Comparison of ENCODE assay signal across 18 cellular contexts in genomic region chr6:21180155-21180554, GRCh38.
A peak's percentile ranks its signal among the peaks of the same experiment; 100 is the strongest.
DNase-seq lines count a peak whose midpoint lies in the region; ATAC-seq lines count a peak whose summit lies in the region.
"Had no signal": no experiment of that assay in that cellular context is flagged by ENCODE, and none has a peak within 500 bp of the region (broad histone marks: within the 10 kb centered on the region; RNA-seq: fewer than 3 reads in every experiment).

No MANE protein-coding gene starts in this region.

- no peaks in the 10 kb centered on the region for H3K27me3 ChIP-seq in CD8-positive, alpha-beta memory T cell (ENCODE audit: insufficient read depth, low read length, poor library complexity, severe bottlenecking)
- H3K27me3 ChIP-seq: neural progenitor cell had no signal

- H3K4me3 ChIP-seq in CD8-positive, alpha-beta memory T cell (ENCODE audit: low read length) = no peak overlapping the region
- H3K4me3 ChIP-seq: lower lobe of right lung, neural progenitor cell, PC-9 had no signal

- H3K27me3 Mint-ChIP-seq in activated T-helper 2 cell treated with anti-CD3 and anti-CD28 coated beads, Interferon-gamma antibody, Interleukin-2, Interleukin-4, amounts not matched to agents 10 μg/mL and 5 μg/mL and 100 μg/mL, durations not matched to agents 14 hours and 24 hours and 36 hours (ENCODE audit: low read depth) = no peaks in the 10 kb centered on the region
- no peaks in the 10 kb centered on the region for H3K27me3 Mint-ChIP-seq in CD8-positive, alpha-beta memory T cell
- H3K27me3 Mint-ChIP-seq: activated naive CD4-positive, alpha-beta T cell treated with anti-CD3 and anti-CD28 coated beads, Interleukin-2, amount 50 U/mL, for 24 hours had no signal

- H3K36me3 Mint-ChIP-seq in activated T-helper 2 cell treated with anti-CD3 and anti-CD28 coated beads, Interferon-gamma antibody, Interleukin-2, Interleukin-4, amounts not matched to agents 10 μg/mL and 5 μg/mL and 100 μg/mL, durations not matched to agents 14 hours and 24 hours and 36 hours (ENCODE audit: low read depth) = peaks cover 13% of the 10 kb centered on the region
- peaks cover 4 to 33% (median 18%) of the 10 kb centered on the region in 3 donors for H3K36me3 Mint-ChIP-seq in CD8-positive, alpha-beta memory T cell

- no peak overlapping the region for H3K27ac ChIP-seq in CD8-positive, alpha-beta memory T cell (ENCODE audit: low read depth, low read length)
- H3K27ac ChIP-seq: lower lobe of right lung, neural progenitor cell, PC-9 had no signal

- no peaks in the 10 kb centered on the region for H3K36me3 ChIP-seq in CD8-positive, alpha-beta memory T cell (ENCODE audit: insufficient read depth, low read length)
- H3K36me3 ChIP-seq: lower lobe of right lung had no signal

- H3K27ac Mint-ChIP-seq in activated T-helper 2 cell treated with anti-CD3 and anti-CD28 coated beads, Interferon-gamma antibody, Interleukin-2, Interleukin-4, amounts not matched to agents 10 μg/mL and 5 μg/mL and 100 μg/mL, durations not matched to agents 14 hours and 24 hours and 36 hours = peak overlapping the region; percentile 53
- H3K27ac Mint-ChIP-seq in CD8-positive, alpha-beta memory T cell = no peak overlapping the region
- H3K27ac Mint-ChIP-seq: activated naive CD4-positive, alpha-beta T cell treated with anti-CD3 and anti-CD28 coated beads, Interleukin-2, amount 50 U/mL, for 24 hours; CD14-positive monocyte; neural progenitor cell had no signal

- H3K9me3 ChIP-seq in CD8-positive, alpha-beta memory T cell (ENCODE audit: low read length) = no peaks in the 10 kb centered on the region
- H3K9me3 ChIP-seq: lower lobe of right lung had no signal

- intact Hi-C loops in activated T-helper 2 cell treated with anti-CD3 and anti-CD28 coated beads, Interferon-gamma antibody, Interleukin-2, Interleukin-4, amounts not matched to agents 10 μg/mL and 5 μg/mL and 100 μg/mL, durations not matched to agents 14 hours and 24 hours and 36 hours (cut with micrococcal nuclease) = loop anchor here (1.0 to 10.0 kb wide), 9 partner anchors 17 to 595 kb away; no protein-coding TSS in a partner anchor

- CTCF ChIA-PET in CD8-positive, alpha-beta memory T cell (lab: Charles Lee) = no interaction called here

- peaks cover 23% of the 10 kb centered on the region for H3K4me1 Mint-ChIP-seq in activated T-helper 2 cell treated with anti-CD3 and anti-CD28 coated beads, Interferon-gamma antibody, Interleukin-2, Interleukin-4, amounts not matched to agents 10 μg/mL and 5 μg/mL and 100 μg/mL, durations not matched to agents 14 hours and 24 hours and 36 hours (ENCODE audit: low read depth)
- H3K4me1 Mint-ChIP-seq in CD8-positive, alpha-beta memory T cell = no peaks in the 10 kb centered on the region
- H3K4me1 Mint-ChIP-seq: activated naive CD4-positive, alpha-beta T cell treated with anti-CD3 and anti-CD28 coated beads, Interleukin-2, amount 50 U/mL, for 24 hours; CD14-positive monocyte had no signal

- ATAC-seq in GM18861 (IDR thresholded peaks at IDR 0.05; ENCODE audit: unreplicated experiment) (peak; percentile 70), GM21390 (IDR thresholded peaks at IDR 0.05; ENCODE audit: unreplicated experiment) (peak; percentile 62), HG02981 (IDR thresholded peaks at IDR 0.05; ENCODE audit: unreplicated experiment) (peak; percentile 71)
- ATAC-seq: esophagus mucosa, lower lobe of right lung had no signal

- H3K9me3 Mint-ChIP-seq in activated T-helper 2 cell treated with anti-CD3 and anti-CD28 coated beads, Interferon-gamma antibody, Interleukin-2, Interleukin-4, amounts not matched to agents 10 μg/mL and 5 μg/mL and 100 μg/mL, durations not matched to agents 14 hours and 24 hours and 36 hours = peaks cover 5% of the 10 kb centered on the region
- peaks cover 0 to 9% (median 3%) of the 10 kb centered on the region in 5 donors for H3K9me3 Mint-ChIP-seq in CD8-positive, alpha-beta memory T cell
- H3K9me3 Mint-ChIP-seq: activated naive CD4-positive, alpha-beta T cell treated with anti-CD3 and anti-CD28 coated beads, Interleukin-2, amount 50 U/mL, for 24 hours had no signal

- DNase-seq in activated T-helper 2 cell treated with anti-CD3 and anti-CD28 coated beads, Interferon-gamma antibody, Interleukin-2, Interleukin-4, amounts not matched to agents 10 μg/mL and 5 μg/mL and 100 μg/mL, durations not matched to agents 14 hours and 24 hours and 36 hours (ENCODE audit: low spot score) = no peak
- DNase-seq in cerebellum (ENCODE audit: low spot score) (no peak), hypothalamus (lab: John Stamatoyannopoulos, UW) (no peak), NCI-H2196 treated with DMSO at 0.1 percent for 48 hours (lab: John Stamatoyannopoulos, UW; ENCODE audit: unreplicated experiment) (no peak)
- DNase-seq in CD8-positive, alpha-beta memory T cell = no peak
- DNase-seq: activated CD4-positive, alpha-beta T cell treated with anti-CD3 and anti-CD28 coated beads, Interleukin-2, amount 50 U/mL, for 4 hours; GDM1; lower lobe of right lung; NCI-H2171 treated with DMSO at 0.1 percent for 48 hours; PC-9; trophoblast cell had no signal

- POLR2A ChIA-PET in CD8-positive, alpha-beta memory T cell (lab: Charles Lee) = no interaction called here

- no peak overlapping the region for H3K4me3 Mint-ChIP-seq in activated T-helper 2 cell treated with anti-CD3 and anti-CD28 coated beads, Interferon-gamma antibody, Interleukin-2, Interleukin-4, amounts not matched to agents 10 μg/mL and 5 μg/mL and 100 μg/mL, durations not matched to agents 14 hours and 24 hours and 36 hours (ENCODE audit: low read depth)
- no peak overlapping the region for H3K4me3 Mint-ChIP-seq in CD8-positive, alpha-beta memory T cell
- H3K4me3 Mint-ChIP-seq: activated naive CD4-positive, alpha-beta T cell treated with anti-CD3 and anti-CD28 coated beads, Interleukin-2, amount 50 U/mL, for 24 hours; CD14-positive monocyte; neural progenitor cell had no signal

- no peaks in the 10 kb centered on the region for H3K4me1 ChIP-seq in CD8-positive, alpha-beta memory T cell (ENCODE audit: insufficient read depth, low read length)
- H3K4me1 ChIP-seq: lower lobe of right lung had no signal
